In genomic region chr5:34916518-34916917, GRCh38 we compare ENCODE assay signal across 10 cellular contexts. TPM values are rescaled to one million over a fixed set of nuclear protein-coding genes. Genes with fewer than 3 reads are reported as not detected.
DNase-seq lines count a peak whose midpoint lies in the region; ATAC-seq, FAIRE-seq and TF ChIP-seq lines count a peak whose summit lies in the region.
"Had no signal": no experiment of that assay in that cellular context is flagged by ENCODE, and none has a peak within 500 bp of the region (broad histone marks: within the 10 kb centered on the region; RNA-seq: fewer than 3 reads in every experiment).

No MANE protein-coding gene starts in this region.

- TF ChIP-seq RAD21 in SK-N-SH (IDR thresholded peaks at IDR 0.05; ENCODE audit: low read length): no peak

- TF ChIP-seq EP300 in SK-N-SH (IDR thresholded peaks at IDR 0.05; ENCODE audit: borderline replicate concordance in 1 of 2, low read depth in 1 of 2, low read length in 1 of 2): no peak

- WGBS in SK-N-SH (ENCODE audit: low lambda C conversion rate): 5% methylated on average over 6 of the region's 6 CpGs

- CTCF ChIA-PET in SK-N-SH (lab: Yijun Ruan, JAX): interaction anchor here (0.9 to 1.6 kb wide), 2 partner anchors 14 to 19 kb away, joined by 3 to 4 read pairs; no protein-coding TSS in a partner anchor

- no peak for ATAC-seq in SK-N-SH treated with all-trans-retinoic acid at 6 μM for 48 hours

- POLR2A ChIA-PET in SK-N-SH (lab: Yijun Ruan, JAX): interaction anchor here (0.9 to 1.8 kb wide), 2 partner anchors 13 kb away, joined by 4 to 32 read pairs; partner anchors contain the start of gene DNAJC21

- FAIRE-seq in HTR-8/SVneo (lab: Jason Lieb, UNC): no peak

- no peaks in the 10 kb centered on the region for H4K20me1 ChIP-seq in SK-N-SH (ENCODE audit: insufficient read depth)

- peaks cover 36 to 42% of the 10 kb centered on the region in 2 experiments for H3K36me3 ChIP-seq in SK-N-SH (replicated peaks in 1 of 2; ENCODE audit: control insufficient read depth in 1 of 2, insufficient read depth in 2 of 2, low read length in 1 of 2)
- H3K36me3 ChIP-seq in kidney epithelial cell (ENCODE audit: control insufficient read depth, insufficient read depth, low read length): no peaks in the 10 kb centered on the region
- peaks cover 24 to 30% (median 25%) of the 10 kb centered on the region in 3 donors for H3K36me3 ChIP-seq in tibial artery

- TF ChIP-seq CTCF in SK-N-SH (IDR thresholded peaks at IDR 0.05) (no peak), VCaP (conservative IDR thresholded peaks at IDR 0.05) (no peak), kidney epithelial cell (IDR thresholded peaks at IDR 0.05; ENCODE audit: insufficient read depth, low read length, poor library complexity, severe bottlenecking) (no peak), tibial artery (IDR thresholded peaks at IDR 0.05) (no peak)

- peak overlapping the region; percentile 78 for H3K4me2 ChIP-seq in SK-N-SH

- peaks cover 97% of the 10 kb centered on the region for H3K79me2 ChIP-seq in SK-N-SH (ENCODE audit: insufficient read depth)

- peak overlapping the region in 1 of 2 experiments; percentile 83; a peak in 2 of 4 replicates for H3K27ac ChIP-seq in SK-N-SH (ENCODE audit: low read depth in 2 of 2, low read length in 1 of 2)
- peak overlapping the region; percentile 85 for H3K27ac ChIP-seq in VCaP
- peak overlapping the region in 1 of 2 donors; percentile 86 for H3K27ac ChIP-seq in tibial artery

- no peaks in the 10 kb centered on the region for H3K9me2 ChIP-seq in SK-N-SH

- DNase-seq in SK-N-SH: no peak
- no peak for DNase-seq in kidney epithelial cell (ENCODE audit: low read depth)
- DNase-seq in tibial artery: no peak
- DNase-seq in HK-2 (ENCODE audit: unreplicated experiment): no peak
- no peak for DNase-seq in NCI-H510A (lab: John Stamatoyannopoulos, UW)
- no peak for DNase-seq in HTR-8/SVneo (ENCODE audit: insufficient read length, low spot score)
- DNase-seq: activated CD4-positive, alpha-beta T cell treated with anti-CD3 and anti-CD28 coated beads, Interleukin-2, amount 50 U/mL, for 1 hour; NCI-H1694 had no signal

- H3K9ac ChIP-seq in SK-N-SH: peak overlapping the region; percentile 88

- H3K9me3 ChIP-seq in SK-N-SH (no peaks in the 10 kb centered on the region), tibial artery (no peaks in the 10 kb centered on the region)

- intact Hi-C loops in tibial artery (cut with DNase I; ENCODE audit: low total_unique reads): no loop called here

- H2AFZ ChIP-seq in SK-N-SH (ENCODE audit: low read depth): no peak overlapping the region

- H3K4me3 ChIP-seq in SK-N-SH (ENCODE audit: low read depth in 2 of 2, low read length in 1 of 2): peak overlapping the region; percentile 96 to 100
- peak overlapping the region; percentile 88 for H3K4me3 ChIP-seq in kidney epithelial cell (ENCODE audit: low read depth, low read length)
- H3K4me3 ChIP-seq in tibial artery: peak overlapping the region; percentile 88 to 96

- H3F3A ChIP-seq in SK-N-SH (replicated peaks; ENCODE audit: insufficient read depth): peaks cover 15% of the 10 kb centered on the region

- H3K4me1 ChIP-seq in SK-N-SH (ENCODE audit: control insufficient read depth in 1 of 2, insufficient read depth in 2 of 2, low read depth in 1 of 2, low read length in 1 of 2) (peaks cover 12 to 16% of the 10 kb centered on the region in 2 experiments), tibial artery (peaks cover 0 to 38% (median 28%) of the 10 kb centered on the region in 4 donors)

- H3K27me3 ChIP-seq in SK-N-SH (ENCODE audit: insufficient read depth) (no peaks in the 10 kb centered on the region), kidney epithelial cell (ENCODE audit: control insufficient read depth, insufficient read depth, low read length) (no peaks in the 10 kb centered on the region), tibial artery (no peaks in the 10 kb centered on the region)

TF ChIP-seq in SK-N-SH, 30 proteins besides CTCF, POLR2A, EP300 and RAD21 (continues in another document):
- TF ChIP-seq, protein P1, sequence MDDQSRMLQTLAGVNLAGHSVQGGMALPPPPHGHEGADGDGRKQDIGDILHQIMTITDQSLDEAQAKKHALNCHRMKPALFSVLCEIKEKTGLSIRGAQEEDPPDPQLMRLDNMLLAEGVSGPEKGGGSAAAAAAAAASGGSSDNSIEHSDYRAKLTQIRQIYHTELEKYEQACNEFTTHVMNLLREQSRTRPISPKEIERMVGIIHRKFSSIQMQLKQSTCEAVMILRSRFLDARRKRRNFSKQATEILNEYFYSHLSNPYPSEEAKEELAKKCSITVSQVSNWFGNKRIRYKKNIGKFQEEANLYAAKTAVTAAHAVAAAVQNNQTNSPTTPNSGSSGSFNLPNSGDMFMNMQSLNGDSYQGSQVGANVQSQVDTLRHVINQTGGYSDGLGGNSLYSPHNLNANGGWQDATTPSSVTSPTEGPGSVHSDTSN (IDR thresholded peaks at IDR 0.05): no peak
- no peak for TF ChIP-seq GATA2 (CRISPR knock-in tag; IDR thresholded peaks at IDR 0.05)
- no peak for TF ChIP-seq RFX5 (IDR thresholded peaks at IDR 0.05; ENCODE audit: low read length)
- TF ChIP-seq JUND (IDR thresholded peaks at IDR 0.05): no peak
- TF ChIP-seq, protein P2, sequence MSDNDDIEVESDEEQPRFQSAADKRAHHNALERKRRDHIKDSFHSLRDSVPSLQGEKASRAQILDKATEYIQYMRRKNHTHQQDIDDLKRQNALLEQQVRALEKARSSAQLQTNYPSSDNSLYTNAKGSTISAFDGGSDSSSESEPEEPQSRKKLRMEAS (IDR thresholded peaks at IDR 0.05; ENCODE audit: low read depth): no peak
- TF ChIP-seq POLR2AphosphoS5 (IDR thresholded peaks at IDR 0.05; ENCODE audit: low read depth, low read length): no peak
- TF ChIP-seq FOSL2 (IDR thresholded peaks at IDR 0.05; ENCODE audit: borderline replicate concordance, low read depth): no peak
- no peak for TF ChIP-seq MXI1 (IDR thresholded peaks at IDR 0.05; ENCODE audit: low read depth, low read length)
- TF ChIP-seq RXRA (IDR thresholded peaks at IDR 0.05; ENCODE audit: borderline replicate concordance, low read depth): no peak
- no peak for TF ChIP-seq RCOR1 (IDR thresholded peaks at IDR 0.05; ENCODE audit: low read length)
- TF ChIP-seq USF2 (IDR thresholded peaks at IDR 0.05; ENCODE audit: borderline replicate concordance, low read depth, low read length): no peak

TF ChIP-seq in SK-N-SH treated with all-trans-retinoic acid at 6 μM for 48 hours, 23 proteins besides CTCF, POLR2A, EP300 and RAD21 (continues in another document):
- TF ChIP-seq, protein P3, sequence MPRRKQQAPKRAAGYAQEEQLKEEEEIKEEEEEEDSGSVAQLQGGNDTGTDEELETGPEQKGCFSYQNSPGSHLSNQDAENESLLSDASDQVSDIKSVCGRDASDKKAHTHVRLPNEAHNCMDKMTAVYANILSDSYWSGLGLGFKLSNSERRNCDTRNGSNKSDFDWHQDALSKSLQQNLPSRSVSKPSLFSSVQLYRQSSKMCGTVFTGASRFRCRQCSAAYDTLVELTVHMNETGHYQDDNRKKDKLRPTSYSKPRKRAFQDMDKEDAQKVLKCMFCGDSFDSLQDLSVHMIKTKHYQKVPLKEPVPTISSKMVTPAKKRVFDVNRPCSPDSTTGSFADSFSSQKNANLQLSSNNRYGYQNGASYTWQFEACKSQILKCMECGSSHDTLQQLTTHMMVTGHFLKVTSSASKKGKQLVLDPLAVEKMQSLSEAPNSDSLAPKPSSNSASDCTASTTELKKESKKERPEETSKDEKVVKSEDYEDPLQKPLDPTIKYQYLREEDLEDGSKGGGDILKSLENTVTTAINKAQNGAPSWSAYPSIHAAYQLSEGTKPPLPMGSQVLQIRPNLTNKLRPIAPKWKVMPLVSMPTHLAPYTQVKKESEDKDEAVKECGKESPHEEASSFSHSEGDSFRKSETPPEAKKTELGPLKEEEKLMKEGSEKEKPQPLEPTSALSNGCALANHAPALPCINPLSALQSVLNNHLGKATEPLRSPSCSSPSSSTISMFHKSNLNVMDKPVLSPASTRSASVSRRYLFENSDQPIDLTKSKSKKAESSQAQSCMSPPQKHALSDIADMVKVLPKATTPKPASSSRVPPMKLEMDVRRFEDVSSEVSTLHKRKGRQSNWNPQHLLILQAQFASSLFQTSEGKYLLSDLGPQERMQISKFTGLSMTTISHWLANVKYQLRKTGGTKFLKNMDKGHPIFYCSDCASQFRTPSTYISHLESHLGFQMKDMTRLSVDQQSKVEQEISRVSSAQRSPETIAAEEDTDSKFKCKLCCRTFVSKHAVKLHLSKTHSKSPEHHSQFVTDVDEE (CRISPR knock-in tag; IDR thresholded peaks at IDR 0.05): no peak
- TF ChIP-seq ZC3H10 (CRISPR knock-in tag; IDR thresholded peaks at IDR 0.05) (no peak), TCF4 (CRISPR knock-in tag; IDR thresholded peaks at IDR 0.05; ENCODE audit: borderline replicate concordance) (no peak), ZFP3 (CRISPR knock-in tag; IDR thresholded peaks at IDR 0.05) (no peak), BACH2 (CRISPR knock-in tag; IDR thresholded peaks at IDR 0.05; ENCODE audit: borderline replicate concordance) (no peak), ZNF8 (CRISPR knock-in tag; IDR thresholded peaks at IDR 0.05) (no peak), RARB (CRISPR knock-in tag; IDR thresholded peaks at IDR 0.05) (no peak), ISL1 (CRISPR knock-in tag; IDR thresholded peaks at IDR 0.05) (no peak), ZNF70 (CRISPR knock-in tag; IDR thresholded peaks at IDR 0.05) (no peak)
- TF ChIP-seq, protein P4, sequence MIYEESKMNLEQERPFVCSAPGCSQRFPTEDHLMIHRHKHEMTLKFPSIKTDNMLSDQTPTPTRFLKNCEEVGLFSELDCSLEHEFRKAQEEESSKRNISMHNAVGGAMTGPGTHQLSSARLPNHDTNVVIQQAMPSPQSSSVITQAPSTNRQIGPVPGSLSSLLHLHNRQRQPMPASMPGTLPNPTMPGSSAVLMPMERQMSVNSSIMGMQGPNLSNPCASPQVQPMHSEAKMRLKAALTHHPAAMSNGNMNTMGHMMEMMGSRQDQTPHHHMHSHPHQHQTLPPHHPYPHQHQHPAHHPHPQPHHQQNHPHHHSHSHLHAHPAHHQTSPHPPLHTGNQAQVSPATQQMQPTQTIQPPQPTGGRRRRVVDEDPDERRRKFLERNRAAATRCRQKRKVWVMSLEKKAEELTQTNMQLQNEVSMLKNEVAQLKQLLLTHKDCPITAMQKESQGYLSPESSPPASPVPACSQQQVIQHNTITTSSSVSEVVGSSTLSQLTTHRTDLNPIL (CRISPR knock-in tag; IDR thresholded peaks at IDR 0.05; ENCODE audit: low read depth): no peak

RNA-seq across cellular contexts. Expression of gene BRIX1, which starts 1.0 kb away (rescaled TPM):
- polyA plus RNA-seq in SK-N-SH (2012; rRNA removed): 18.4 and 22.9 TPM in 2 replicates
- polyA plus RNA-seq in SK-N-SH (2012; cell fraction: cytosol; rRNA removed): 30.4 and 43.9 TPM in 2 replicates
- polyA plus RNA-seq in SK-N-SH (2012; cell fraction: nucleus; rRNA removed): 4.8 and 13.1 TPM in 2 replicates
- 30.9 and 40.1 TPM in 2 replicates for total RNA-seq in kidney epithelial cell

RNA-seq across cellular contexts. Expression of gene RAD1, which starts 1.2 kb away (rescaled TPM):
- polyA plus RNA-seq in SK-N-SH (2012; rRNA removed): 18.2 and 21.2 TPM in 2 replicates
- polyA plus RNA-seq in SK-N-SH (2012; cell fraction: cytosol; rRNA removed): 17.7 and 22.3 TPM in 2 replicates
- polyA plus RNA-seq in SK-N-SH (2012; cell fraction: nucleus; rRNA removed): 13.7 and 19.5 TPM in 2 replicates
- 13.1 and 17.9 TPM in 2 replicates for total RNA-seq in kidney epithelial cell

RNA-seq across cellular contexts. Expression of gene DNAJC21, which starts 12.8 kb away (rescaled TPM):
- polyA plus RNA-seq in SK-N-SH (2012; rRNA removed): 8.8 and 9.7 TPM in 2 replicates
- polyA plus RNA-seq in SK-N-SH (2012; cell fraction: cytosol; rRNA removed): 14.3 and 25.5 TPM in 2 replicates
- polyA plus RNA-seq in SK-N-SH (2012; cell fraction: nucleus; rRNA removed): 3.8 and 7.4 TPM in 2 replicates
- 22.1 and 37.0 TPM in 2 replicates for total RNA-seq in kidney epithelial cell
